8 cellular contexts compared by ENCODE assay signal in the genomic region with DNA sequence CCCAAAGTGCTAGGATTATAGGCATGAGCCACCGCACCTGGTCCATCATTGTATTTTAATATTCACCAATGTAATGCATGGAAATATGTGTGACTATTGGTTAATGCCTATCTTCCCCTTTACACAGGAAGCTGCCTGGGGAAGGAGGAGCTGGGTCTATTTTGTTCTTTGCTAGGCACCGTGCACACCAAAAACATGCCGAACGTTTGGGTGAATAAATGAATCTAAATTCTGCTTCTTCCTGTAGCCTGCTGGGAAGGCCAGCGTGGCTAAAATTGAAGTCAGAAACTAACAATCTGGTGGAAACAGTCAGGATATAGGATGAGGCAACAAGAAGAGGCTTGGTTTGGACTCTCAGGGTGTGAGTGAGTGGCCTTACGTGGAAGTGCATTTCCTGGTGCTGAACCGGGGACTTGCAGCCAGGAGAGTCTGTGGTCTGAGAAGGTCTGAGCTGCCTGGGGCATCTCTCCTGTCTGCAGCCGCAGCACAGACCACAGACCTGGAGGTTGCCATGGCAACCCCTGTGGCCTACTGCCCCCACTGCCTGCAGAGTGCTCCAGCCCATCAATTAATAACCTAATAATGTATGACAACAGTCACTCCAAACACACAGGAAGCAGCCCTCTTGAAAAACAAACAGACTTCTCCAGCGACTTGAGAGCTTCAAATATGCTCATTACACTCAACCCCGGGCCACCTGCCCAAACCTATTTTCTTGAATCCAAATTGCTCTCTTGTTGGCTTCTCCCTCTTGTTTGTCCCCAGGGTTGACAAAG. TPM values are rescaled to one million over a fixed set of nuclear protein-coding genes. Genes with fewer than 3 reads are reported as not detected.
DNase-seq lines count a peak whose midpoint lies in the region; ATAC-seq and TF ChIP-seq lines count a peak whose summit lies in the region.

No MANE protein-coding gene starts in this region.

- H3K27me3 ChIP-seq in naive thymus-derived CD4-positive, alpha-beta T cell (ENCODE audit: control insufficient read depth in 2 of 2, insufficient read depth in 2 of 2, low read length in 2 of 2) = no peaks in the 10 kb centered on the region

- peaks cover 54 to 87% (median 80%) of the 10 kb centered on the region in 7 donors for H3K4me1 Mint-ChIP-seq in naive thymus-derived CD4-positive, alpha-beta T cell

- H3K4me1 ChIP-seq in naive thymus-derived CD4-positive, alpha-beta T cell (ENCODE audit: control insufficient read depth in 2 of 2, insufficient read depth in 2 of 2, low read length in 2 of 2) = peaks cover 63 to 81% of the 10 kb centered on the region in 2 donors

- H3K27me3 Mint-ChIP-seq in naive thymus-derived CD4-positive, alpha-beta T cell = no peaks in the 10 kb centered on the region

- DNase-seq in GM10248 (ENCODE audit: extremely low spot score) (peak; percentile 82), NCI-H510A treated with DMSO at 0.1 percent for 48 hours (lab: John Stamatoyannopoulos, UW) (peak; percentile 93), mucosa of gallbladder (ENCODE audit: low spot score) (no peak), RKO (ENCODE audit: low spot score) (no peak)
- DNase-seq in activated naive CD4-positive, alpha-beta T cell treated with anti-CD3 and anti-CD28 coated beads, Interleukin-2, amount 50 U/mL, for 72 hours (ENCODE audit: low spot score in 2 of 2) = peak in 1 of 2 donors; percentile 68
- DNase-seq in naive thymus-derived CD4-positive, alpha-beta T cell = peak in 4 of 9 donors; percentile 20 to 52 (median 40)

- peaks cover 0 to 7% (median 0%) of the 10 kb centered on the region in 3 experiments for H3K9me3 ChIP-seq in naive thymus-derived CD4-positive, alpha-beta T cell (ENCODE audit: control insufficient read depth in 2 of 3, low read length in 3 of 3)

- no peak for TF ChIP-seq CTCF in GM10248 (IDR thresholded peaks at IDR 0.05; ENCODE audit: control extremely low read depth, extremely low read depth, low read depth, missing control alignments)

- H3K36me3 ChIP-seq in naive thymus-derived CD4-positive, alpha-beta T cell (ENCODE audit: control insufficient read depth in 2 of 3, insufficient read depth in 3 of 3, low read length in 3 of 3) = no peaks in the 10 kb centered on the region

- intact Hi-C loops in naive thymus-derived CD4-positive, alpha-beta T cell (cut with micrococcal nuclease) = loop anchor here (1.0 to 10.0 kb wide), 8 partner anchors 8 to 1528 kb away; no protein-coding TSS in a partner anchor

- H3K27ac ChIP-seq in naive thymus-derived CD4-positive, alpha-beta T cell (ENCODE audit: low read depth, low read length) = peak overlapping the region; percentile 55

- H3K36me3 Mint-ChIP-seq in activated naive CD4-positive, alpha-beta T cell treated with anti-CD3 and anti-CD28 coated beads, Interleukin-2, amount 50 U/mL, for 72 hours = peaks cover 18 to 48% of the 10 kb centered on the region in 2 donors
- H3K36me3 Mint-ChIP-seq in naive thymus-derived CD4-positive, alpha-beta T cell = peaks cover 4 to 57% (median 8%) of the 10 kb centered on the region in 5 donors

- H3K9me3 Mint-ChIP-seq in activated naive CD4-positive, alpha-beta T cell treated with anti-CD3 and anti-CD28 coated beads, Interleukin-2, amount 50 U/mL, for 72 hours = peaks cover 5 to 6% of the 10 kb centered on the region in 2 donors
- H3K9me3 Mint-ChIP-seq in naive thymus-derived CD4-positive, alpha-beta T cell = peaks cover 0 to 21% (median 6%) of the 10 kb centered on the region in 11 donors

- peak overlapping the region; percentile 36 for H3K4me3 ChIP-seq in naive thymus-derived CD4-positive, alpha-beta T cell (ENCODE audit: low read length)

- H3K4me3 Mint-ChIP-seq in naive thymus-derived CD4-positive, alpha-beta T cell = peak overlapping the region; percentile 27 to 84 (median 57)

- POLR2A ChIA-PET in GM10248 (lab: Yijun Ruan, JAX) = no interaction called here
- POLR2A ChIA-PET in naive thymus-derived CD4-positive, alpha-beta T cell (lab: Charles Lee) = interaction anchor here (0.9 to 2.6 kb wide), 9 partner anchors 9 to 23 kb away, joined by 3 to 9 read pairs (median 4); no protein-coding TSS in a partner anchor

- H3K27ac Mint-ChIP-seq in activated naive CD4-positive, alpha-beta T cell treated with anti-CD3 and anti-CD28 coated beads, Interleukin-2, amount 50 U/mL, for 72 hours = peak overlapping the region; percentile 73 to 90
- H3K27ac Mint-ChIP-seq in naive thymus-derived CD4-positive, alpha-beta T cell = peak overlapping the region; percentile 53 to 98 (median 91)

- ATAC-seq in GM19438 (IDR thresholded peaks at IDR 0.05; ENCODE audit: low read depth, unreplicated experiment) = peak; percentile 85
- ATAC-seq in HG03354 (IDR thresholded peaks at IDR 0.05; ENCODE audit: poor library complexity, severe bottlenecking, unreplicated experiment) = peak; percentile 87
- peak in 1 of 2 donors; percentile 10 for ATAC-seq in activated naive CD4-positive, alpha-beta T cell treated with anti-CD3 and anti-CD28 coated beads, Interleukin-2, amount 50 U/mL, for 72 hours
- ATAC-seq in naive thymus-derived CD4-positive, alpha-beta T cell = peak; percentile 8

- CTCF ChIA-PET in GM10248 (lab: Yijun Ruan, JAX) = interaction anchor here (0.7 to 2.4 kb wide), 9 partner anchors 9 to 136 kb away, joined by 3 to 10 read pairs (median 4); a partner anchor contains a TSS
- CTCF ChIA-PET in naive thymus-derived CD4-positive, alpha-beta T cell (lab: Charles Lee) = interaction anchor here (0.7 to 1.1 kb wide), 3 partner anchors 15 to 56 kb away, joined by 3 to 4 read pairs (median 3); no protein-coding TSS in a partner anchor

RNA-seq across cellular contexts. Expression of a gene that starts 5.5 kb away (rescaled TPM):
- total RNA-seq in activated naive CD4-positive, alpha-beta T cell treated with anti-CD3 and anti-CD28 coated beads, Interleukin-2, amount 50 U/mL, for 72 hours = 10 to 100 TPM in 1 of 2 donors, 1 to 10 TPM in 1; 4.6 to 12.7 TPM
- 10 to 100 TPM in 1 of 5 experiments, 1 to 10 TPM in 3, under 1 TPM in 1; 0.86 to 38.6 (median 2.3) TPM for total RNA-seq in naive thymus-derived CD4-positive, alpha-beta T cell
- under 1 TPM in 1 of 2 donors, not detected in 1; 0.67 TPM for polyA plus RNA-seq in naive thymus-derived CD4-positive, alpha-beta T cell
- total RNA-seq in mucosa of gallbladder = 1.6 TPM

Comparison
In these comparisons a context has a peak if more than half of its experiments do, and no peak if none do; other contexts are left out.
1. DNase-seq: peak in GM10248 (single experiment) and NCI-H510A treated with DMSO at 0.1 percent for 48 hours (single experiment); none in mucosa of gallbladder (single experiment) and RKO (single experiment).